ENCODE assay signal across 22 cellular contexts in genomic region chr16:2591476-2592240, GRCh38. TPM values are rescaled to one million over a fixed set of nuclear protein-coding genes. Genes with fewer than 3 reads are reported as not detected.
A peak's percentile ranks its signal among the peaks of the same experiment; 100 is the strongest.
DNase-seq lines count a peak whose midpoint lies in the region; ATAC-seq and TF ChIP-seq lines count a peak whose summit lies in the region.
"Had no signal": no experiment of that assay in that cellular context is flagged by ENCODE, and none has a peak within 500 bp of the region (broad histone marks: within the 10 kb centered on the region; RNA-seq: fewer than 3 reads in every experiment).

No MANE protein-coding gene starts in this region.

- H3K4me1 Mint-ChIP-seq in activated CD8-positive, alpha-beta T cell treated with anti-CD3 and anti-CD28 coated beads, Interleukin-2, amount 10 ng/mL, durations not matched to agents 7 days and 5 days (ENCODE audit: low read depth) = peaks cover 28% of the 10 kb centered on the region
- H3K4me1 Mint-ChIP-seq in naive thymus-derived CD8-positive, alpha-beta T cell = peaks cover 15 to 42% (median 21%) of the 10 kb centered on the region in 4 donors

- no peaks in the 10 kb centered on the region for H3K9me3 Mint-ChIP-seq in activated CD8-positive, alpha-beta T cell treated with anti-CD3 and anti-CD28 coated beads, Interleukin-2, amount 10 ng/mL, durations not matched to agents 7 days and 5 days (ENCODE audit: insufficient read depth)
- H3K9me3 Mint-ChIP-seq in naive thymus-derived CD8-positive, alpha-beta T cell = no peaks in the 10 kb centered on the region
- H3K9me3 Mint-ChIP-seq: CD4-positive, CD25-positive, alpha-beta regulatory T cell had no signal

- no peak for TF ChIP-seq POLR2A in vagina (IDR thresholded peaks at IDR 0.05)

- intact Hi-C loops in left cardiac atrium (cut with DNase I) (no loop called here), cardiac septum (cut with DNase I) (loop anchor here (10.0 kb wide), 1 partner anchor 57 kb away; the partner anchor contains the start of genes CEMP1 and PDPK1), vagina (cut with DNase I) (no loop called here)

- H3K36me3 ChIP-seq in vagina = peaks cover 0 to 48% of the 10 kb centered on the region in 2 donors
- H3K36me3 ChIP-seq: breast epithelium, uterus had no signal

- no peak for ATAC-seq in left cardiac atrium
- ATAC-seq in activated CD8-positive, alpha-beta T cell treated with anti-CD3 and anti-CD28 coated beads, Interleukin-2, amount 10 ng/mL, durations not matched to agents 7 days and 5 days = no peak
- ATAC-seq in naive thymus-derived CD8-positive, alpha-beta T cell = no peak
- ATAC-seq: activated CD8-positive, alpha-beta memory T cell treated with anti-CD3 and anti-CD28 coated beads, Interleukin-2, amount 10 ng/mL, durations not matched to agents 7 days and 5 days had no signal

- no peak overlapping the region for H3K27ac ChIP-seq in vagina
- H3K27ac ChIP-seq: breast epithelium, KMS-11, neutrophil, suprapubic skin had no signal

- H3K9me3 ChIP-seq in vagina = no peaks in the 10 kb centered on the region
- H3K9me3 ChIP-seq: breast epithelium, HAP-1, neutrophil, suprapubic skin, uterus had no signal

- H3K27me3 Mint-ChIP-seq in activated CD8-positive, alpha-beta T cell treated with anti-CD3 and anti-CD28 coated beads, Interleukin-2, amount 10 ng/mL, durations not matched to agents 7 days and 5 days (ENCODE audit: low read depth) = no peaks in the 10 kb centered on the region
- H3K27me3 Mint-ChIP-seq in naive thymus-derived CD8-positive, alpha-beta T cell = no peaks in the 10 kb centered on the region
- H3K27me3 Mint-ChIP-seq: activated CD8-positive, alpha-beta memory T cell treated with anti-CD3 and anti-CD28 coated beads, Interleukin-2, amount 10 ng/mL, durations not matched to agents 7 days and 5 days; CD4-positive, CD25-positive, alpha-beta regulatory T cell had no signal

- POLR2A ChIA-PET in activated CD8-positive, alpha-beta T cell treated with anti-CD3 and anti-CD28 coated beads, Interleukin-2, amount 10 ng/mL, durations not matched to agents 7 days and 5 days (lab: Charles Lee) = interaction anchor here (1.1 kb wide), 1 partner anchor 11 kb away, joined by 6 read pairs; no protein-coding TSS in a partner anchor
- POLR2A ChIA-PET in naive thymus-derived CD8-positive, alpha-beta T cell (lab: Charles Lee) = no interaction called here

- H3K27ac Mint-ChIP-seq in activated CD8-positive, alpha-beta T cell treated with anti-CD3 and anti-CD28 coated beads, Interleukin-2, amount 10 ng/mL, durations not matched to agents 7 days and 5 days = peak overlapping the region; percentile 34
- H3K27ac Mint-ChIP-seq in naive thymus-derived CD8-positive, alpha-beta T cell = peak overlapping the region in 7 of 10 donors; percentile 25 to 95 (median 85)
- H3K27ac Mint-ChIP-seq: activated CD8-positive, alpha-beta memory T cell treated with anti-CD3 and anti-CD28 coated beads, Interleukin-2, amount 10 ng/mL, durations not matched to agents 7 days and 5 days; CD4-positive, CD25-positive, alpha-beta regulatory T cell had no signal

- no peak for TF ChIP-seq CTCF in vagina (IDR thresholded peaks at IDR 0.05)

- no peaks in the 10 kb centered on the region for H3K27me3 ChIP-seq in vagina
- H3K27me3 ChIP-seq: breast epithelium, neutrophil, suprapubic skin, uterus had no signal

- no peaks in the 10 kb centered on the region for H3K4me1 ChIP-seq in vagina
- H3K4me1 ChIP-seq: breast epithelium, HAP-1, suprapubic skin had no signal

- peak; percentile 5 for DNase-seq in left cardiac atrium
- DNase-seq in cardiac septum (ENCODE audit: low spot score) = no peak
- no peak for DNase-seq in activated CD8-positive, alpha-beta T cell treated with anti-CD3 and anti-CD28 coated beads, Interleukin-2, amount 10 ng/mL, durations not matched to agents 7 days and 5 days
- DNase-seq in naive thymus-derived CD8-positive, alpha-beta T cell = no peak
- DNase-seq in vagina (ENCODE audit: extremely low spot score in 2 of 2) = no peak
- DNase-seq in OCI-M2 (lab: John Stamatoyannopoulos, UW; ENCODE audit: unreplicated experiment) = no peak
- no peak for DNase-seq in NCI-H1105 treated with DMSO at 0.1 percent for 48 hours (lab: John Stamatoyannopoulos, UW)
- DNase-seq: activated CD8-positive, alpha-beta memory T cell treated with anti-CD3 and anti-CD28 coated beads, Interleukin-2, amount 10 ng/mL, durations not matched to agents 7 days and 5 days; amniotic stem cell; CD4-positive, CD25-positive, alpha-beta regulatory T cell; DMS 273 treated with DMSO at 0.1 percent for 48 hours; mammary epithelial cell; NCI-H1436 treated with DMSO at 0.1 percent for 48 hours; NK-92 treated with Interleukin-12 subunit alpha and Interleukin-12 subunit beta, amount 100 ng/mL, for 24 hours; SHP77 treated with DMSO at 0.1 percent for 48 hours; uterus had no signal

- CTCF ChIA-PET in activated CD8-positive, alpha-beta T cell treated with anti-CD3 and anti-CD28 coated beads, Interleukin-2, amount 10 ng/mL, durations not matched to agents 7 days and 5 days (lab: Charles Lee) = interaction anchor here (1.0 kb wide), 1 partner anchor 11 kb away, joined by 3 read pairs; no protein-coding TSS in a partner anchor

- H3K36me3 Mint-ChIP-seq in activated CD8-positive, alpha-beta T cell treated with anti-CD3 and anti-CD28 coated beads, Interleukin-2, amount 10 ng/mL, durations not matched to agents 7 days and 5 days (ENCODE audit: low read depth) = peaks cover 36% of the 10 kb centered on the region
- peaks cover 0 to 57% (median 10%) of the 10 kb centered on the region in 3 donors for H3K36me3 Mint-ChIP-seq in naive thymus-derived CD8-positive, alpha-beta T cell

- no peak overlapping the region for H3K4me3 Mint-ChIP-seq in activated CD8-positive, alpha-beta T cell treated with anti-CD3 and anti-CD28 coated beads, Interleukin-2, amount 10 ng/mL, durations not matched to agents 7 days and 5 days
- H3K4me3 Mint-ChIP-seq in naive thymus-derived CD8-positive, alpha-beta T cell = peak overlapping the region in 1 of 10 donors; percentile 19
- H3K4me3 Mint-ChIP-seq: activated CD8-positive, alpha-beta memory T cell treated with anti-CD3 and anti-CD28 coated beads, Interleukin-2, amount 10 ng/mL, durations not matched to agents 7 days and 5 days; CD4-positive, CD25-positive, alpha-beta regulatory T cell had no signal

- H3K4me3 ChIP-seq in vagina = no peak overlapping the region
- H3K4me3 ChIP-seq: breast epithelium, HAP-1, smooth muscle cell, suprapubic skin, uterus had no signal

RNA-seq across cellular contexts. Expression of gene PDPK1, which starts 53.8 kb away (rescaled TPM):
- 10 to 100 TPM; 32.6 to 39.4 TPM for total RNA-seq in left cardiac atrium
- total RNA-seq in cardiac septum = 41.0 TPM
- 10 to 100 TPM; 41.2 to 49.6 TPM for total RNA-seq in activated CD8-positive, alpha-beta T cell treated with anti-CD3 and anti-CD28 coated beads, Interleukin-2, amount 10 ng/mL, durations not matched to agents 7 days and 5 days
- total RNA-seq in naive thymus-derived CD8-positive, alpha-beta T cell = 10 to 100 TPM; 66.1 to 69.7 TPM
- polyA plus RNA-seq in naive thymus-derived CD8-positive, alpha-beta T cell = 10 to 100 TPM; 27.1 to 44.7 (median 28.6) TPM
- 29.2 TPM for total RNA-seq in vagina
